In genomic region chr4:88804234-88804633, GRCh38 we compare ENCODE assay signal across 17 cellular contexts.
DNase-seq lines count a peak whose midpoint lies in the region; ATAC-seq and TF ChIP-seq lines count a peak whose summit lies in the region.
"Had no signal": no experiment of that assay in that cellular context is flagged by ENCODE, and none has a peak within 500 bp of the region (broad histone marks: within the 10 kb centered on the region; RNA-seq: fewer than 3 reads in every experiment).

No MANE protein-coding gene starts in this region.

- H3K4me1 Mint-ChIP-seq in activated CD8-positive, alpha-beta T cell treated with anti-CD3 and anti-CD28 coated beads for 36 hours (ENCODE audit: low read depth): peaks cover 11% of the 10 kb centered on the region
- peaks cover 11% of the 10 kb centered on the region for H3K4me1 Mint-ChIP-seq in activated CD8-positive, alpha-beta T cell treated with anti-CD3 and anti-CD28 coated beads, Interleukin-2, amount 10 ng/mL, durations not matched to agents 7 days and 5 days (ENCODE audit: low read depth)
- H3K4me1 Mint-ChIP-seq in mesothelial cell of epicardium: peaks cover 45% of the 10 kb centered on the region

- ATAC-seq in activated CD8-positive, alpha-beta T cell treated with anti-CD3 and anti-CD28 coated beads for 36 hours: peak; percentile 83
- ATAC-seq in activated CD8-positive, alpha-beta T cell treated with anti-CD3 and anti-CD28 coated beads, Interleukin-2, amount 10 ng/mL, durations not matched to agents 7 days and 5 days: no peak
- ATAC-seq in GM21737 (IDR thresholded peaks at IDR 0.05; ENCODE audit: unreplicated experiment): no peak

- H3K4me3 ChIP-seq in Peyer's patch: no peak overlapping the region
- H3K4me3 ChIP-seq in tibial artery: no peak overlapping the region
- H3K4me3 ChIP-seq: cardiac muscle cell, lung, thyroid gland had no signal

- POLR2A ChIA-PET in activated CD8-positive, alpha-beta T cell treated with anti-CD3 and anti-CD28 coated beads for 36 hours (lab: Charles Lee): no interaction called here
- POLR2A ChIA-PET in activated CD8-positive, alpha-beta T cell treated with anti-CD3 and anti-CD28 coated beads, Interleukin-2, amount 10 ng/mL, durations not matched to agents 7 days and 5 days (lab: Charles Lee): no interaction called here

- no peaks in the 10 kb centered on the region for H3K9me3 ChIP-seq in Peyer's patch
- no peaks in the 10 kb centered on the region for H3K9me3 ChIP-seq in tibial artery
- H3K9me3 ChIP-seq: thyroid gland had no signal

- H3K4me1 ChIP-seq in Peyer's patch: peaks cover 0 to 24% (median 0%) of the 10 kb centered on the region in 4 donors
- peaks cover 0 to 57% (median 7%) of the 10 kb centered on the region in 4 donors for H3K4me1 ChIP-seq in tibial artery

- H3K9me3 Mint-ChIP-seq in activated CD8-positive, alpha-beta T cell treated with anti-CD3 and anti-CD28 coated beads for 36 hours: no peaks in the 10 kb centered on the region
- no peaks in the 10 kb centered on the region for H3K9me3 Mint-ChIP-seq in activated CD8-positive, alpha-beta T cell treated with anti-CD3 and anti-CD28 coated beads, Interleukin-2, amount 10 ng/mL, durations not matched to agents 7 days and 5 days (ENCODE audit: insufficient read depth)
- no peaks in the 10 kb centered on the region for H3K9me3 Mint-ChIP-seq in mesothelial cell of epicardium

- H3K27me3 Mint-ChIP-seq in activated CD8-positive, alpha-beta T cell treated with anti-CD3 and anti-CD28 coated beads for 36 hours: peaks cover 4% of the 10 kb centered on the region
- peaks cover 23% of the 10 kb centered on the region for H3K27me3 Mint-ChIP-seq in activated CD8-positive, alpha-beta T cell treated with anti-CD3 and anti-CD28 coated beads, Interleukin-2, amount 10 ng/mL, durations not matched to agents 7 days and 5 days (ENCODE audit: low read depth)
- no peaks in the 10 kb centered on the region for H3K27me3 Mint-ChIP-seq in mesothelial cell of epicardium (ENCODE audit: low read depth)

- intact Hi-C loops in activated CD8-positive, alpha-beta T cell treated with anti-CD3 and anti-CD28 coated beads for 36 hours (cut with micrococcal nuclease): no loop called here
- intact Hi-C loops in tibial artery (cut with DNase I; ENCODE audit: low total_unique reads): no loop called here

- no peaks in the 10 kb centered on the region for H3K27me3 ChIP-seq in Peyer's patch
- H3K27me3 ChIP-seq in tibial artery: no peaks in the 10 kb centered on the region
- H3K27me3 ChIP-seq: cardiac muscle cell, thyroid gland had no signal

- CTCF ChIA-PET in activated CD8-positive, alpha-beta T cell treated with anti-CD3 and anti-CD28 coated beads for 36 hours (lab: Charles Lee): interaction anchor here (2.2 kb wide), 1 partner anchor 13 kb away, joined by 7 read pairs; no protein-coding TSS in a partner anchor
- CTCF ChIA-PET in activated CD8-positive, alpha-beta T cell treated with anti-CD3 and anti-CD28 coated beads, Interleukin-2, amount 10 ng/mL, durations not matched to agents 7 days and 5 days (lab: Charles Lee): interaction anchor here (1.3 kb wide), 1 partner anchor 265 kb away, joined by 3 read pairs; no protein-coding TSS in a partner anchor

- no peak for TF ChIP-seq POLR2A in Peyer's patch (IDR thresholded peaks at IDR 0.05)

- H3K27ac Mint-ChIP-seq in activated CD8-positive, alpha-beta T cell treated with anti-CD3 and anti-CD28 coated beads for 36 hours: no peak overlapping the region
- H3K27ac Mint-ChIP-seq in activated CD8-positive, alpha-beta T cell treated with anti-CD3 and anti-CD28 coated beads, Interleukin-2, amount 10 ng/mL, durations not matched to agents 7 days and 5 days: no peak overlapping the region
- H3K27ac Mint-ChIP-seq in mesothelial cell of epicardium: peak overlapping the region; percentile 73

- DNase-seq in activated CD8-positive, alpha-beta T cell treated with anti-CD3 and anti-CD28 coated beads for 36 hours: no peak
- no peak for DNase-seq in activated CD8-positive, alpha-beta T cell treated with anti-CD3 and anti-CD28 coated beads, Interleukin-2, amount 10 ng/mL, durations not matched to agents 7 days and 5 days
- no peak for DNase-seq in Peyer's patch
- DNase-seq in mesothelial cell of epicardium (ENCODE audit: low spot score in 2 of 2, unreplicated experiment in 2 of 2): no peak
- DNase-seq in tibial artery: no peak
- DNase-seq in T1000 (lab: John Stamatoyannopoulos, UW): no peak
- no peak for DNase-seq in midbrain (lab: John Stamatoyannopoulos, UW)
- DNase-seq: activated gamma-delta T cell, C1 segment of cervical spinal cord, dermis blood vessel endothelial cell, NCI-H1105, NCI-H524 treated with DMSO at 0.1 percent for 48 hours, occipital lobe, thyroid gland had no signal

- peaks cover 0 to 10% (median 0%) of the 10 kb centered on the region in 3 donors for H3K36me3 ChIP-seq in Peyer's patch
- no peaks in the 10 kb centered on the region for H3K36me3 ChIP-seq in tibial artery
- H3K36me3 ChIP-seq: cardiac muscle cell, thyroid gland had no signal

- no peaks in the 10 kb centered on the region for H3K36me3 Mint-ChIP-seq in activated CD8-positive, alpha-beta T cell treated with anti-CD3 and anti-CD28 coated beads for 36 hours (ENCODE audit: low read depth)
- no peaks in the 10 kb centered on the region for H3K36me3 Mint-ChIP-seq in activated CD8-positive, alpha-beta T cell treated with anti-CD3 and anti-CD28 coated beads, Interleukin-2, amount 10 ng/mL, durations not matched to agents 7 days and 5 days (ENCODE audit: low read depth)
- H3K36me3 Mint-ChIP-seq in mesothelial cell of epicardium: peaks cover 11% of the 10 kb centered on the region

- H3K27ac ChIP-seq in Peyer's patch (peak overlapping the region in 3 of 4 donors; percentile 13 to 64 (median 48)), tibial artery (peak overlapping the region; percentile 53 to 64)
- H3K27ac ChIP-seq: cardiac muscle cell had no signal

- H3K4me3 Mint-ChIP-seq in activated CD8-positive, alpha-beta T cell treated with anti-CD3 and anti-CD28 coated beads for 36 hours: no peak overlapping the region
- no peak overlapping the region for H3K4me3 Mint-ChIP-seq in activated CD8-positive, alpha-beta T cell treated with anti-CD3 and anti-CD28 coated beads, Interleukin-2, amount 10 ng/mL, durations not matched to agents 7 days and 5 days
- no peak overlapping the region for H3K4me3 Mint-ChIP-seq in mesothelial cell of epicardium

- TF ChIP-seq CTCF in activated CD8-positive, alpha-beta T cell treated with anti-CD3 and anti-CD28 coated beads for 36 hours (IDR thresholded peaks at IDR 0.05): no peak
- TF ChIP-seq CTCF in Peyer's patch (IDR thresholded peaks at IDR 0.05) (no peak), mesothelial cell of epicardium (IDR thresholded peaks at IDR 0.05; ENCODE audit: unreplicated experiment) (no peak), tibial artery (IDR thresholded peaks at IDR 0.05) (no peak)
